1 cellular context compared by ENCODE assay signal in the genomic region with DNA sequence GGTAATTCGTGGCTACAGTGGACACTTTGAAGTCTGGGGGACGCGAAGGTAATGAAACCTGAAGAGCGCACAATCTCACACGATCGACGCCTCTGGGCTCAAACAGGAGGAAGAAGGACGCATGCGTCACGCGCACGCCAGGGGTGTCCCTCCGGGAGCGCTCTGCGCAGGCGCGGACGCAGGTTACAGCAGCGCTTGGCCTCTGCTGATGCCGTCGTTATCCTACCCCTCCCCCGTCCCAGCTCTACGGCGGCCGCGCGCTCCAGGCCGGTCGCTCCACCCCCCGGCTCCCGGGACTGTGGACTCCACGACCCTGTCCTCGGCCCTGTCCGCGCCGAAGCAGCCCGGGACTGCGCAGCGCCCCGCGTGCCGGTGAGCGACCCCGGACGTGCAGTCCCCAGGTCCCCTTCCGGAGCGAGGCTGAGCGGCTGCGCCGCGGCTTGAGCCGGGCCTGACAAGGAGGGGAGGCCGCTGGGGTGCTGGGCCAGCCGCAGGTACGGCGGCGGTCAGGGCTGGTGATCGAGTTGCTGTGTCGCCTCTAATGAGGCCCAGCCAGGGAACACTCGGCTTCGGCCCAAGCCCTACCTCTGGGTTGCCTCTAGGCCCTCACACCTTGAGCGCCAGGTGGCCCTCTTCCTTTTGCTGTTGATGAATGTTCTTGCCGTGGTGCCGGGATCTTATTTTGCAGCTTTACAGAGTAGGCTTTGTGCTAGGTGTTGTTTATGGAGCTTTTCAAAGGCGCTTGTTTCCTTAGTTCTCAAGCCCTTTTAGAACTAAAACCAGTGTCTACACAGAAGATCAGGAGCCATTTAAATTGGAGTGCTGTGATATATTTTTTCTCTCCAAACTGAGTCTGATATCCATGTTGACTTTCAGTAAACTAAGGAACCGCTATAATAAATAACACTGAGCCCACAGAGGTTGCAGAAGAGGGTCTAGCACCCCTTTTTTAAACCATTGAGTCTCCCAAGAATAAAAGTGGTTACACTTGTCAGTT.
A peak's percentile ranks its signal among the peaks of the same experiment; 100 is the strongest.
TF ChIP-seq lines count a peak whose summit lies in the region.

TMEM106B (plus strand) TSS at position 241 of the 997 bp plus-strand sequence. CDS start 3,517 bp downstream, outside the sequence.

TF ChIP-seq in K562, 482 proteins besides CTCF, POLR2A, EP300 and RAD21 (continued from another document and continues in another):
- TF ChIP-seq REST (CRISPR knock-in tag; IDR thresholded peaks at IDR 0.05; ENCODE audit: low read depth) (0 out of 2 replicates have a peak, but pooled peaks have one; percentile 12), ZNF146 (CRISPR knock-in tag; IDR thresholded peaks at IDR 0.05; ENCODE audit: unreplicated experiment) (peak; percentile 15), CUX1 (CRISPR knock-in tag; IDR thresholded peaks at IDR 0.05) (no peak), SRSF7 (optimal IDR thresholded peaks at IDR 0.05; ENCODE audit: low read depth, low read length) (no peak), CREB1 (IDR thresholded peaks at IDR 0.05) (peak; percentile 96), CREB1 (CRISPR knock-in tag; IDR thresholded peaks at IDR 0.05) (peak; percentile 93), RAD51 (IDR thresholded peaks at IDR 0.05; ENCODE audit: borderline replicate concordance, low read depth) (no peak), ZNF140 (CRISPR knock-in tag; IDR thresholded peaks at IDR 0.05) (no peak), HDAC1 (IDR thresholded peaks at IDR 0.05) (peak in 1 of 2 experiments; percentile 49; a peak in 1 of 4 replicates), MYBL2 (IDR thresholded peaks at IDR 0.05; ENCODE audit: low read depth) (no peak), MYBL2 (CRISPR knock-in tag; IDR thresholded peaks at IDR 0.05; ENCODE audit: borderline replicate concordance) (no peak), ZNF707 (CRISPR knock-in tag; conservative IDR thresholded peaks at IDR 0.05) (no peak), NCOA2 (IDR thresholded peaks at IDR 0.05; ENCODE audit: partially characterized antibody in 2 of 2) (no peak), SUPT5H (IDR thresholded peaks at IDR 0.05) (peak; percentile 85), E4F1 (CRISPR knock-in tag; IDR thresholded peaks at IDR 0.05; ENCODE audit: borderline replicate concordance) (no peak), MLLT1 (IDR thresholded peaks at IDR 0.05) (peak in 1 of 2 experiments; percentile 95; a peak in 2 of 4 replicates), SMARCC2 (IDR thresholded peaks at IDR 0.05; ENCODE audit: low read depth) (no peak), SIN3A (IDR thresholded peaks at IDR 0.05; ENCODE audit: borderline replicate concordance in 2 of 2, control insufficient read depth in 1 of 2, low read depth in 2 of 2, low read length in 2 of 2) (no peak; a peak in 1 of 4 replicates), CCAR2 (IDR thresholded peaks at IDR 0.05; ENCODE audit: low read depth, low read length) (no peak), HMGXB4 (CRISPR knock-in tag; IDR thresholded peaks at IDR 0.05) (no peak; the same call in 1 of the 2 replicates), ZNF639 (CRISPR knock-in tag; conservative IDR thresholded peaks at IDR 0.05 in 1 of 2, IDR thresholded peaks at IDR 0.05 in 1 of 2) (peak in 1 of 2 experiments; percentile 70; a peak in 1 of 4 replicates)
- TF ChIP-seq, protein P1, sequence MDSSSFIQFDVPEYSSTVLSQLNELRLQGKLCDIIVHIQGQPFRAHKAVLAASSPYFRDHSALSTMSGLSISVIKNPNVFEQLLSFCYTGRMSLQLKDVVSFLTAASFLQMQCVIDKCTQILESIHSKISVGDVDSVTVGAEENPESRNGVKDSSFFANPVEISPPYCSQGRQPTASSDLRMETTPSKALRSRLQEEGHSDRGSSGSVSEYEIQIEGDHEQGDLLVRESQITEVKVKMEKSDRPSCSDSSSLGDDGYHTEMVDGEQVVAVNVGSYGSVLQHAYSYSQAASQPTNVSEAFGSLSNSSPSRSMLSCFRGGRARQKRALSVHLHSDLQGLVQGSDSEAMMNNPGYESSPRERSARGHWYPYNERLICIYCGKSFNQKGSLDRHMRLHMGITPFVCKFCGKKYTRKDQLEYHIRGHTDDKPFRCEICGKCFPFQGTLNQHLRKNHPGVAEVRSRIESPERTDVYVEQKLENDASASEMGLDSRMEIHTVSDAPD (CRISPR knock-in tag; IDR thresholded peaks at IDR 0.05), result no peak
- TF ChIP-seq, protein P2, sequence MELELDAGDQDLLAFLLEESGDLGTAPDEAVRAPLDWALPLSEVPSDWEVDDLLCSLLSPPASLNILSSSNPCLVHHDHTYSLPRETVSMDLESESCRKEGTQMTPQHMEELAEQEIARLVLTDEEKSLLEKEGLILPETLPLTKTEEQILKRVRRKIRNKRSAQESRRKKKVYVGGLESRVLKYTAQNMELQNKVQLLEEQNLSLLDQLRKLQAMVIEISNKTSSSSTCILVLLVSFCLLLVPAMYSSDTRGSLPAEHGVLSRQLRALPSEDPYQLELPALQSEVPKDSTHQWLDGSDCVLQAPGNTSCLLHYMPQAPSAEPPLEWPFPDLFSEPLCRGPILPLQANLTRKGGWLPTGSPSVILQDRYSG (tag; conservative IDR thresholded peaks at IDR 0.05; ENCODE audit: low read depth), result 0 out of 2 replicates have a peak, but pooled peaks have one; percentile 48
- TF ChIP-seq, protein P3, sequence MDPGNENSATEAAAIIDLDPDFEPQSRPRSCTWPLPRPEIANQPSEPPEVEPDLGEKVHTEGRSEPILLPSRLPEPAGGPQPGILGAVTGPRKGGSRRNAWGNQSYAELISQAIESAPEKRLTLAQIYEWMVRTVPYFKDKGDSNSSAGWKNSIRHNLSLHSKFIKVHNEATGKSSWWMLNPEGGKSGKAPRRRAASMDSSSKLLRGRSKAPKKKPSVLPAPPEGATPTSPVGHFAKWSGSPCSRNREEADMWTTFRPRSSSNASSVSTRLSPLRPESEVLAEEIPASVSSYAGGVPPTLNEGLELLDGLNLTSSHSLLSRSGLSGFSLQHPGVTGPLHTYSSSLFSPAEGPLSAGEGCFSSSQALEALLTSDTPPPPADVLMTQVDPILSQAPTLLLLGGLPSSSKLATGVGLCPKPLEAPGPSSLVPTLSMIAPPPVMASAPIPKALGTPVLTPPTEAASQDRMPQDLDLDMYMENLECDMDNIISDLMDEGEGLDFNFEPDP (CRISPR knock-in tag; IDR thresholded peaks at IDR 0.05), result no peak
- TF ChIP-seq, protein P4, sequence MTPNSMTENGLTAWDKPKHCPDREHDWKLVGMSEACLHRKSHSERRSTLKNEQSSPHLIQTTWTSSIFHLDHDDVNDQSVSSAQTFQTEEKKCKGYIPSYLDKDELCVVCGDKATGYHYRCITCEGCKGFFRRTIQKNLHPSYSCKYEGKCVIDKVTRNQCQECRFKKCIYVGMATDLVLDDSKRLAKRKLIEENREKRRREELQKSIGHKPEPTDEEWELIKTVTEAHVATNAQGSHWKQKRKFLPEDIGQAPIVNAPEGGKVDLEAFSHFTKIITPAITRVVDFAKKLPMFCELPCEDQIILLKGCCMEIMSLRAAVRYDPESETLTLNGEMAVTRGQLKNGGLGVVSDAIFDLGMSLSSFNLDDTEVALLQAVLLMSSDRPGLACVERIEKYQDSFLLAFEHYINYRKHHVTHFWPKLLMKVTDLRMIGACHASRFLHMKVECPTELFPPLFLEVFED (CRISPR knock-in tag; conservative IDR thresholded peaks at IDR 0.05), result no peak
